Comparison of ENCODE assay signal across 8 cellular contexts in the genomic region with DNA sequence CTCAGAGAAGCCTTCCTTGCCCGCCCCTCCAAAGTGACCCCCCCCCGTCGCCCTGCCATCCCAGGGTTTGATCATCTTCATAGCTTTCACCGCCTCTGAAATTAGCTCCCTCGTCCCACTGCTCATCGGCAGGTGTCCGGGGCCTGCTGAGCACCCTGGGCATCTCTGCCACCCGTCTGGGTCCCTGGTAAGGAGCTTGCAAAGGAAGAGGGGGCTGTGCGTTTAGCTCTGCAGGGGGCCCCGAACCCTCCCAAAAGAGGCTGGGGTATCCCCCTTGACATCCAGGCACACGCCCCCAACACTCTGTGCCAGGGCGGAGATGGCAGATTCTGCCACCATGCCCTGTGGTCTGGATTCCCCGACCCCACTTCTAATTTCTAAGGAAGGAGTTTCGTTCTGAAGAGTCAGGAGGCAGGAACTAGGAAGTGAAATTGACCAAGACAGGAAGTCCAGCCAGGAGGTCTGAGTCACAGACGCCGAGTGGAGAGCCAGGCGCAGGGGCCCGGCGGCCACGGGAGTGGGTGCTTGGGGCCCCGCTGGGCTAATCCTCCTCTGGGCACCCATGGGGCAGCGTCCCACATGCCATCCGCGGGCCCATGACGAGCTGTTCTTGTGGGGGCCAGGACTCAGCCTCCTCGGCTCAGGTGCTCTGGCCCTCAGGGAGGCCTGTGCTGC.
DNase-seq lines count a peak whose midpoint lies in the region; ATAC-seq and TF ChIP-seq lines count a peak whose summit lies in the region.

No MANE protein-coding gene starts in this region.

- RAD21 ChIA-PET in HCT116 (lab: Charles Lee; ENCODE audit: low non-redundant PET in 1 of 2, low total read pairs in 2 of 2, uncharacterized antibody in 2 of 2, unreplicated experiment in 2 of 2) = interaction anchor here in 1 of 2 experiments (0.6 kb wide), 1 partner anchor 151 kb away, joined by 6 read pairs; no protein-coding TSS in a partner anchor

- peaks cover 4% of the 10 kb centered on the region; the same call in 1 of the 2 replicates for H3F3A ChIP-seq in DOHH2 (ENCODE audit: control insufficient read depth, insufficient read depth)

- 0 out of 2 replicates have a peak, but pooled peaks cover 6% of the 10 kb centered on the region for H4K20me1 ChIP-seq in DOHH2 (ENCODE audit: control insufficient read depth, insufficient read depth, low read depth, low read length)
- H4K20me1 ChIP-seq in HCT116 (ENCODE audit: insufficient read depth) = no peaks in the 10 kb centered on the region

- H3K4me3 ChIP-seq in DOHH2 (ENCODE audit: low read length) = peak overlapping the region; percentile 49
- peak overlapping the region; percentile 36 to 46 for H3K4me3 ChIP-seq in HCT116 (replicated peaks in 1 of 2; ENCODE audit: low read depth in 1 of 2, low read length in 2 of 2)
- H3K4me3 ChIP-seq in fibroblast of mammary gland (ENCODE audit: control insufficient read depth, low read depth, low read length) = no peak overlapping the region
- no peak overlapping the region for H3K4me3 ChIP-seq in psoas muscle
- H3K4me3 ChIP-seq in BE2C (ENCODE audit: low read depth, low read length) = no peak overlapping the region

- intact Hi-C loops in HCT116 (cut with micrococcal nuclease) = loop anchor here (10.0 kb wide), 1 partner anchor 174 kb away; a partner anchor contains a TSS
- intact Hi-C loops in psoas muscle (cut with DNase I) = loop anchor here (5.0 kb wide), 2 partner anchors 42 to 62 kb away; no protein-coding TSS in a partner anchor

- TF ChIP-seq POLR2A in HCT116 (IDR thresholded peaks at IDR 0.05; ENCODE audit: borderline replicate concordance, extremely low read depth, insufficient read depth, insufficient read length) = no peak

- WGBS in psoas muscle, 3 donors = 69 to 75% (median 72%) methylated on average over 26 of the region's 26 CpGs

- H3K79me2 ChIP-seq in DOHH2 (ENCODE audit: control insufficient read depth, low read length) (no peaks in the 10 kb centered on the region), HCT116 (ENCODE audit: insufficient read depth, low read length) (no peaks in the 10 kb centered on the region)

- CTCF ChIA-PET in HCT116 (lab: Charles Lee) = interaction anchor here (0.7 to 2.2 kb wide), 2 partner anchors 9 to 354 kb away, joined by 4 to 6 read pairs; no protein-coding TSS in a partner anchor

- H3K27me3 ChIP-seq in DOHH2 (ENCODE audit: control insufficient read depth, low read length) (no peaks in the 10 kb centered on the region), HCT116 (ENCODE audit: insufficient read depth, low read length) (no peaks in the 10 kb centered on the region), psoas muscle (ENCODE audit: insufficient read depth in 3 of 3, low read length in 2 of 3) (no peaks in the 10 kb centered on the region), BE2C (no peaks in the 10 kb centered on the region)

- H3K9ac ChIP-seq in HCT116 (ENCODE audit: low read length) = peak overlapping the region; percentile 71

- H3K4me1 ChIP-seq in DOHH2 (ENCODE audit: control insufficient read depth, low read length) (peaks cover 45% of the 10 kb centered on the region), HCT116 (ENCODE audit: control insufficient read depth in 1 of 2, insufficient read depth in 2 of 2, low read length in 2 of 2) (peaks cover 52 to 89% of the 10 kb centered on the region in 2 experiments), psoas muscle (peaks cover 73% of the 10 kb centered on the region), BE2C (peaks cover 41% of the 10 kb centered on the region)

- H2AFZ ChIP-seq in HCT116 (ENCODE audit: low read depth, low read length, poor library complexity, severe bottlenecking) = no peak overlapping the region

- DNase-seq in HCT116 (ENCODE audit: low read depth, low spot score) (peak; percentile 27), SIG-M5 (lab: John Stamatoyannopoulos, UW) (peak; percentile 31), fibroblast of mammary gland (ENCODE audit: low read depth) (peak; percentile 83), psoas muscle (peak; percentile 76 to 84), superior temporal gyrus (ENCODE audit: extremely low spot score) (no peak), NCI-H446 treated with DMSO at 0.1 percent for 48 hours (lab: John Stamatoyannopoulos, UW) (no peak), BE2C (no peak)

- H3K36me3 ChIP-seq in DOHH2 (ENCODE audit: control insufficient read depth, low read length) = peaks cover 3% of the 10 kb centered on the region; the same call in 1 of the 2 replicates
- peaks cover 0 to 2% of the 10 kb centered on the region in 2 experiments; a peak in 1 of 4 replicates for H3K36me3 ChIP-seq in HCT116 (ENCODE audit: control insufficient read depth in 1 of 2, insufficient read depth in 2 of 2, low read length in 2 of 2)
- peaks cover 0 to 19% of the 10 kb centered on the region in 2 donors for H3K36me3 ChIP-seq in psoas muscle (ENCODE audit: insufficient read depth in 1 of 2, low read depth in 1 of 2)
- peaks cover 30% of the 10 kb centered on the region for H3K36me3 ChIP-seq in BE2C

- TF ChIP-seq CTCF in DOHH2 (IDR thresholded peaks at IDR 0.05; ENCODE audit: low read depth, low read length, poor library complexity, severe bottlenecking) (no peak), HCT116 (IDR thresholded peaks at IDR 0.05 in 2 of 3, conservative IDR thresholded peaks at IDR 0.05 in 1 of 3; ENCODE audit: borderline replicate concordance in 1 of 3, insufficient read depth in 1 of 3, low read depth in 2 of 3, low read length in 2 of 3) (no peak), fibroblast of mammary gland (conservative IDR thresholded peaks at IDR 0.05; ENCODE audit: control insufficient read depth, insufficient read depth, low read depth, low read length) (no peak), psoas muscle (IDR thresholded peaks at IDR 0.05) (no peak), BE2C (IDR thresholded peaks at IDR 0.05; ENCODE audit: low read depth, low read length) (no peak)

- H3K9me3 ChIP-seq in DOHH2 (ENCODE audit: control insufficient read depth, insufficient read depth, low read length) = no peaks in the 10 kb centered on the region
- no peaks in the 10 kb centered on the region for H3K9me3 ChIP-seq in HCT116 (ENCODE audit: control insufficient read depth in 1 of 2, insufficient read depth in 1 of 2, low read depth in 1 of 2, low read length in 2 of 2)
- no peaks in the 10 kb centered on the region for H3K9me3 ChIP-seq in psoas muscle
- no peaks in the 10 kb centered on the region for H3K9me3 ChIP-seq in BE2C

- TF ChIP-seq RAD21 in HCT116 (IDR thresholded peaks at IDR 0.05; ENCODE audit: low read depth) = no peak

- POLR2A ChIA-PET in HCT116 (lab: Charles Lee) = no interaction called here

- BruUV-seq in HCT116 (replicated peaks; lab: Mats Ljungman, UMichigan) = no TSS peak

- ATAC-seq in HCT116 (peak; percentile 50), psoas muscle (no peak)

- H3K4me2 ChIP-seq in DOHH2 (ENCODE audit: low read length) (peak overlapping the region; percentile 75), HCT116 (ENCODE audit: low read length) (peak overlapping the region; percentile 92)

- H3K27ac ChIP-seq in DOHH2 (ENCODE audit: low read depth, low read length) (peak overlapping the region; percentile 47), HCT116 (ENCODE audit: low read depth, low read length) (peak overlapping the region; percentile 88), psoas muscle (peak overlapping the region; percentile 78)

- H3K9me2 ChIP-seq in DOHH2 (replicated peaks; ENCODE audit: control insufficient read depth, low read length) (no peaks in the 10 kb centered on the region), HCT116 (ENCODE audit: insufficient read depth) (no peaks in the 10 kb centered on the region)

TF ChIP-seq in HCT116, 20 proteins besides CTCF, POLR2A, EP300 and RAD21:
- TF ChIP-seq SP1 (IDR thresholded peaks at IDR 0.05; ENCODE audit: low read depth) (no peak), SRF (IDR thresholded peaks at IDR 0.05; ENCODE audit: low read depth) (no peak), POLR2AphosphoS5 (IDR thresholded peaks at IDR 0.05; ENCODE audit: low read depth, low read length) (peak; percentile 57; the same call in 1 of the 2 replicates), SIN3A (IDR thresholded peaks at IDR 0.05; ENCODE audit: low read depth) (no peak), ELF1 (IDR thresholded peaks at IDR 0.05; ENCODE audit: borderline replicate concordance, low read depth) (no peak)
- TF ChIP-seq, protein P1, sequence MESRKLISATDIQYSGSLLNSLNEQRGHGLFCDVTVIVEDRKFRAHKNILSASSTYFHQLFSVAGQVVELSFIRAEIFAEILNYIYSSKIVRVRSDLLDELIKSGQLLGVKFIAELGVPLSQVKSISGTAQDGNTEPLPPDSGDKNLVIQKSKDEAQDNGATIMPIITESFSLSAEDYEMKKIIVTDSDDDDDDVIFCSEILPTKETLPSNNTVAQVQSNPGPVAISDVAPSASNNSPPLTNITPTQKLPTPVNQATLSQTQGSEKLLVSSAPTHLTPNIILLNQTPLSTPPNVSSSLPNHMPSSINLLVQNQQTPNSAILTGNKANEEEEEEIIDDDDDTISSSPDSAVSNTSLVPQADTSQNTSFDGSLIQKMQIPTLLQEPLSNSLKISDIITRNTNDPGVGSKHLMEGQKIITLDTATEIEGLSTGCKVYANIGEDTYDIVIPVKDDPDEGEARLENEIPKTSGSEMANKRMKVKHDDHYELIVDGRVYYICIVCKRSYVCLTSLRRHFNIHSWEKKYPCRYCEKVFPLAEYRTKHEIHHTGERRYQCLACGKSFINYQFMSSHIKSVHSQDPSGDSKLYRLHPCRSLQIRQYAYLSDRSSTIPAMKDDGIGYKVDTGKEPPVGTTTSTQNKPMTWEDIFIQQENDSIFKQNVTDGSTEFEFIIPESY (IDR thresholded peaks at IDR 0.05; ENCODE audit: extremely low read depth, insufficient replicate concordance, low read length) = no peak

Comparison
In these comparisons a context has a peak if more than half of its experiments do, and no peak if none do; other contexts are left out.
1. H3K4me3 ChIP-seq: peak in DOHH2 (single experiment) and HCT116 (2 of 2); none in fibroblast of mammary gland (single experiment), psoas muscle (single experiment) and BE2C (single experiment).
2. DNase-seq: peak in HCT116 (single experiment), SIG-M5 (single experiment), fibroblast of mammary gland (single experiment) and psoas muscle (2 of 2); none in superior temporal gyrus (single experiment), NCI-H446 treated with DMSO at 0.1 percent for 48 hours (single experiment) and BE2C (single experiment).
3. Peak in every context shown above with its lines, with median percentiles within 50 percentile points of each other: H3K27ac ChIP-seq.